8 cellular contexts compared by ENCODE assay signal in genomic region chr3:157127831-157128767, GRCh38. TPM values are rescaled to one million over a fixed set of nuclear protein-coding genes. Genes with fewer than 3 reads are reported as not detected.
A peak's percentile ranks its signal among the peaks of the same experiment; 100 is the strongest.
DNase-seq lines count a peak whose midpoint lies in the region; ATAC-seq and TF ChIP-seq lines count a peak whose summit lies in the region.

No MANE protein-coding gene starts in this region.

- RAD21 ChIA-PET in HCT116 (lab: Charles Lee; ENCODE audit: low non-redundant PET in 1 of 2, low total read pairs in 2 of 2, uncharacterized antibody in 2 of 2, unreplicated experiment in 2 of 2): no interaction called here

- peak overlapping the region in 1 of 2 experiments; percentile 36; a peak in 3 of 4 replicates for H3K4me3 ChIP-seq in HCT116 (replicated peaks in 1 of 2; ENCODE audit: low read depth in 1 of 2, low read length in 2 of 2)
- no peak overlapping the region for H3K4me3 ChIP-seq in Peyer's patch

- no peak for TF ChIP-seq RAD21 in HCT116 (IDR thresholded peaks at IDR 0.05; ENCODE audit: low read depth)

- no peaks in the 10 kb centered on the region for H3K9me2 ChIP-seq in HCT116 (ENCODE audit: insufficient read depth)

- H3K27ac ChIP-seq in HCT116 (ENCODE audit: low read depth, low read length) (peak overlapping the region; percentile 99), Peyer's patch (peak overlapping the region; percentile 77 to 94 (median 86))

- peak overlapping the region; percentile 75 for H3K4me2 ChIP-seq in HCT116 (ENCODE audit: low read length)

- CTCF ChIA-PET in HCT116 (lab: Charles Lee): interaction anchor here (0.8 to 1.7 kb wide), 4 partner anchors 15 to 977 kb away, joined by 3 to 6 read pairs (median 4); no protein-coding TSS in a partner anchor
- CTCF ChIA-PET in activated naive CD4-positive, alpha-beta T cell treated with anti-CD3 and anti-CD28 coated beads for 36 hours (lab: Charles Lee): interaction anchor here (0.7 to 3.1 kb wide), 10 partner anchors 9 to 453 kb away, joined by 3 to 12 read pairs (median 5); no protein-coding TSS in a partner anchor

- H3K27ac Mint-ChIP-seq in activated naive CD4-positive, alpha-beta T cell treated with anti-CD3 and anti-CD28 coated beads for 36 hours: peak overlapping the region; percentile 98
- H3K27ac Mint-ChIP-seq in endothelial cell (ENCODE audit: unreplicated experiment): no peak overlapping the region

- no peaks in the 10 kb centered on the region for H3K36me3 Mint-ChIP-seq in activated naive CD4-positive, alpha-beta T cell treated with anti-CD3 and anti-CD28 coated beads for 36 hours (ENCODE audit: low read depth)
- H3K36me3 Mint-ChIP-seq in endothelial cell (ENCODE audit: low read depth, unreplicated experiment): no peaks in the 10 kb centered on the region

- H3K27me3 ChIP-seq in HCT116 (ENCODE audit: insufficient read depth, low read length): no peaks in the 10 kb centered on the region
- no peaks in the 10 kb centered on the region for H3K27me3 ChIP-seq in Peyer's patch

- no peaks in the 10 kb centered on the region for H3K9me3 Mint-ChIP-seq in activated naive CD4-positive, alpha-beta T cell treated with anti-CD3 and anti-CD28 coated beads for 36 hours
- H3K9me3 Mint-ChIP-seq in endothelial cell (ENCODE audit: unreplicated experiment): no peaks in the 10 kb centered on the region

- H2AFZ ChIP-seq in HCT116 (ENCODE audit: low read depth, low read length, poor library complexity, severe bottlenecking): no peak overlapping the region

- H4K20me1 ChIP-seq in HCT116 (ENCODE audit: insufficient read depth): no peaks in the 10 kb centered on the region

- intact Hi-C loops in HCT116 (cut with micrococcal nuclease) (no loop called here), left ventricle myocardium superior (cut with micrococcal nuclease) (no loop called here)
- intact Hi-C loops in activated naive CD4-positive, alpha-beta T cell treated with anti-CD3 and anti-CD28 coated beads for 36 hours (cut with micrococcal nuclease): loop anchor here (1.0 to 5.0 kb wide), 10 partner anchors 9 to 977 kb away; partner anchors contain the start of genes CCNL1, SSR3 and TIPARP

- peak; percentile 45 for ATAC-seq in HCT116
- ATAC-seq in left ventricle myocardium superior: peak; percentile 72

- TF ChIP-seq POLR2A in HCT116 (IDR thresholded peaks at IDR 0.05; ENCODE audit: borderline replicate concordance, extremely low read depth, insufficient read depth, insufficient read length) (no peak), Peyer's patch (IDR thresholded peaks at IDR 0.05) (no peak)

- POLR2A ChIA-PET in HCT116 (lab: Charles Lee): interaction anchor here (0.7 to 1.5 kb wide), 5 partner anchors 24 to 453 kb away, joined by 3 to 4 read pairs (median 3); partner anchors contain the start of gene TIPARP

- peak overlapping the region; percentile 61 for H3K4me3 Mint-ChIP-seq in activated naive CD4-positive, alpha-beta T cell treated with anti-CD3 and anti-CD28 coated beads for 36 hours
- no peak overlapping the region for H3K4me3 Mint-ChIP-seq in endothelial cell (ENCODE audit: unreplicated experiment)

- peaks cover 56% of the 10 kb centered on the region for H3K4me1 Mint-ChIP-seq in activated naive CD4-positive, alpha-beta T cell treated with anti-CD3 and anti-CD28 coated beads for 36 hours (ENCODE audit: low read depth)
- H3K4me1 Mint-ChIP-seq in endothelial cell (ENCODE audit: unreplicated experiment): peaks cover 39% of the 10 kb centered on the region

- H3K4me1 ChIP-seq in HCT116 (ENCODE audit: control insufficient read depth in 1 of 2, insufficient read depth in 2 of 2, low read length in 2 of 2) (peaks cover 57 to 93% of the 10 kb centered on the region in 2 experiments), Peyer's patch (peaks cover 9 to 47% (median 15%) of the 10 kb centered on the region in 4 donors)

- no peaks in the 10 kb centered on the region for H3K36me3 ChIP-seq in HCT116 (ENCODE audit: control insufficient read depth in 1 of 2, insufficient read depth in 2 of 2, low read length in 2 of 2)
- H3K36me3 ChIP-seq in Peyer's patch: no peaks in the 10 kb centered on the region

- H3K9ac ChIP-seq in HCT116 (ENCODE audit: low read length): peak overlapping the region; percentile 76

- H3K79me2 ChIP-seq in HCT116 (ENCODE audit: insufficient read depth, low read length): no peaks in the 10 kb centered on the region

- DNase-seq in CD1c-positive myeloid dendritic cell (ENCODE audit: extremely low spot score) (peak; percentile 77), HCT116 (ENCODE audit: low read depth, low spot score) (peak; percentile 75), Peyer's patch (peak; percentile 51 to 70 (median 59)), left ventricle myocardium superior (peak; percentile 63), endothelial cell (ENCODE audit: low spot score) (no peak), DMS 273 (lab: John Stamatoyannopoulos, UW; ENCODE audit: unreplicated experiment) (no peak)
- DNase-seq in activated naive CD4-positive, alpha-beta T cell treated with anti-CD3 and anti-CD28 coated beads for 36 hours: peak; percentile 93
- DNase-seq in stimulated activated CD4-positive, alpha-beta T cell treated with anti-CD3 and anti-CD28 coated beads, Interleukin-12 subunit alpha, Interleukin-12 subunit beta, amount 100 ng/mL, for 48 hours (ENCODE audit: low read depth in 2 of 3, low spot score in 1 of 3): peak; percentile 57 to 75 (median 64)

- TF ChIP-seq CTCF in HCT116 (IDR thresholded peaks at IDR 0.05 in 2 of 3, conservative IDR thresholded peaks at IDR 0.05 in 1 of 3; ENCODE audit: borderline replicate concordance in 1 of 3, insufficient read depth in 1 of 3, low read depth in 2 of 3, low read length in 2 of 3): no peak
- TF ChIP-seq CTCF in Peyer's patch (IDR thresholded peaks at IDR 0.05): no peak
- no peak for TF ChIP-seq CTCF in endothelial cell (IDR thresholded peaks at IDR 0.05; ENCODE audit: unreplicated experiment)

- H3K9me3 ChIP-seq in HCT116 (ENCODE audit: control insufficient read depth in 1 of 2, insufficient read depth in 1 of 2, low read depth in 1 of 2, low read length in 2 of 2) (no peaks in the 10 kb centered on the region), Peyer's patch (no peaks in the 10 kb centered on the region)

- BruUV-seq in HCT116 (replicated peaks; lab: Mats Ljungman, UMichigan): no TSS peak

- no peaks in the 10 kb centered on the region for H3K27me3 Mint-ChIP-seq in activated naive CD4-positive, alpha-beta T cell treated with anti-CD3 and anti-CD28 coated beads for 36 hours (ENCODE audit: low read depth)
- H3K27me3 Mint-ChIP-seq in endothelial cell (ENCODE audit: unreplicated experiment): peaks cover 6% of the 10 kb centered on the region

TF ChIP-seq in HCT116, 20 proteins besides CTCF, POLR2A, EP300 and RAD21:
- TF ChIP-seq POLR2AphosphoS5 (IDR thresholded peaks at IDR 0.05; ENCODE audit: low read depth, low read length): peak; percentile 71
- TF ChIP-seq ZFX (IDR thresholded peaks at IDR 0.05): 0 out of 2 replicates have a peak, but pooled peaks have one; percentile 19
- no peak for TF ChIP-seq EZH2phosphoT487 (IDR thresholded peaks at IDR 0.05; ENCODE audit: borderline replicate concordance)
- peak; percentile 70 for TF ChIP-seq TCF7L2 (IDR thresholded peaks at IDR 0.05; ENCODE audit: borderline replicate concordance, extremely low read depth, insufficient read depth, insufficient read length)
- no peak for TF ChIP-seq EGR1 (IDR thresholded peaks at IDR 0.05; ENCODE audit: low read depth)
- TF ChIP-seq ATF3 (IDR thresholded peaks at IDR 0.05): no peak
TF ChIP-seq in HCT116: peak in this region for 3.

RNA-seq across cellular contexts. Expression of gene CCNL1, which starts 31.8 kb away (rescaled TPM):
- total RNA-seq in HCT116 (2021; ENCODE audit: unreplicated experiment) (96.7 TPM), Peyer's patch (100 to 1,000 TPM; 309 to 477 (median 414) TPM), left ventricle myocardium superior (30.7 TPM), endothelial cell (ENCODE audit: unreplicated experiment) (132 TPM)
- polyA plus RNA-seq in HCT116 (2012): 88.6 and 111 TPM in 2 replicates
- total RNA-seq in activated naive CD4-positive, alpha-beta T cell treated with anti-CD3 and anti-CD28 coated beads for 36 hours: 100 to 1,000 TPM; 206 to 214 TPM

Comparison
In these comparisons a context has a peak if more than half of its experiments do, and no peak if none do; other contexts are left out.
1. DNase-seq: peak in CD1c-positive myeloid dendritic cell (single experiment), HCT116 (single experiment), Peyer's patch (3 of 3), activated naive CD4-positive, alpha-beta T cell treated with anti-CD3 and anti-CD28 coated beads for 36 hours (single experiment), left ventricle myocardium superior (single experiment) and stimulated activated CD4-positive, alpha-beta T cell treated with anti-CD3 and anti-CD28 coated beads, Interleukin-12 subunit alpha, Interleukin-12 subunit beta, amount 100 ng/mL, for 48 hours (3 of 3); none in endothelial cell (single experiment) and DMS 273 (single experiment).